In genomic region chr7:151429232-151429554, GRCh38 we compare ENCODE assay signal across 13 cellular contexts. TPM values are rescaled to one million over a fixed set of nuclear protein-coding genes. Genes with fewer than 3 reads are reported as not detected.
DNase-seq lines count a peak whose midpoint lies in the region; ATAC-seq and TF ChIP-seq lines count a peak whose summit lies in the region.
"Had no signal": no experiment of that assay in that cellular context is flagged by ENCODE, and none has a peak within 500 bp of the region (broad histone marks: within the 10 kb centered on the region; RNA-seq: fewer than 3 reads in every experiment).

No MANE protein-coding gene starts in this region.

- no peaks in the 10 kb centered on the region for H3K36me3 ChIP-seq in MM.1S (replicated peaks; ENCODE audit: insufficient read depth, low read length)
- H3K36me3 ChIP-seq in esophagus squamous epithelium, result no peaks in the 10 kb centered on the region
- no peaks in the 10 kb centered on the region for H3K36me3 ChIP-seq in smooth muscle cell (ENCODE audit: low read depth)
- no peaks in the 10 kb centered on the region for H3K36me3 ChIP-seq in right lobe of liver

- peak overlapping the region; percentile 79 for H3K27ac ChIP-seq in MM.1S (ENCODE audit: low read length)
- H3K27ac ChIP-seq in esophagus squamous epithelium, result peak overlapping the region in 3 of 4 donors; percentile 46 to 85 (median 75)
- peak overlapping the region; percentile 67 for H3K27ac ChIP-seq in smooth muscle cell (ENCODE audit: low read depth)
- H3K27ac ChIP-seq in right lobe of liver, result no peak overlapping the region
- H3K27ac ChIP-seq: SK-N-MC had no signal

- peaks cover 55% of the 10 kb centered on the region for H3K4me1 Mint-ChIP-seq in activated CD8-positive, alpha-beta T cell treated with anti-CD3 and anti-CD28 coated beads, Interleukin-2, amount 10 ng/mL, durations not matched to agents 7 days and 5 days (ENCODE audit: low read depth)
- H3K4me1 Mint-ChIP-seq in activated CD8-positive, alpha-beta T cell treated with anti-CD3 and anti-CD28 coated beads for 36 hours (ENCODE audit: low read depth), result peaks cover 52% of the 10 kb centered on the region

- no peaks in the 10 kb centered on the region for H3K9me3 Mint-ChIP-seq in activated CD8-positive, alpha-beta T cell treated with anti-CD3 and anti-CD28 coated beads, Interleukin-2, amount 10 ng/mL, durations not matched to agents 7 days and 5 days (ENCODE audit: insufficient read depth)
- no peaks in the 10 kb centered on the region for H3K9me3 Mint-ChIP-seq in activated CD8-positive, alpha-beta T cell treated with anti-CD3 and anti-CD28 coated beads for 36 hours

- H3K9ac ChIP-seq in MM.1S (ENCODE audit: low read length) (peak overlapping the region; percentile 25; the same call in 1 of the 2 replicates), smooth muscle cell (ENCODE audit: low read depth) (no peak overlapping the region)

- POLR2A ChIA-PET in activated CD8-positive, alpha-beta T cell treated with anti-CD3 and anti-CD28 coated beads, Interleukin-2, amount 10 ng/mL, durations not matched to agents 7 days and 5 days (lab: Charles Lee), result interaction anchor here (1.1 kb wide), 1 partner anchor 15 kb away, joined by 5 read pairs; no protein-coding TSS in a partner anchor
- POLR2A ChIA-PET in activated CD8-positive, alpha-beta T cell treated with anti-CD3 and anti-CD28 coated beads for 36 hours (lab: Charles Lee), result no interaction called here

- H4K20me1 ChIP-seq in MM.1S (ENCODE audit: insufficient read depth, low read length) (no peaks in the 10 kb centered on the region), smooth muscle cell (ENCODE audit: low read depth) (no peaks in the 10 kb centered on the region)

- H3K36me3 Mint-ChIP-seq in activated CD8-positive, alpha-beta T cell treated with anti-CD3 and anti-CD28 coated beads, Interleukin-2, amount 10 ng/mL, durations not matched to agents 7 days and 5 days (ENCODE audit: low read depth), result no peaks in the 10 kb centered on the region
- H3K36me3 Mint-ChIP-seq in activated CD8-positive, alpha-beta T cell treated with anti-CD3 and anti-CD28 coated beads for 36 hours (ENCODE audit: low read depth), result no peaks in the 10 kb centered on the region

- CTCF ChIA-PET in activated CD8-positive, alpha-beta T cell treated with anti-CD3 and anti-CD28 coated beads, Interleukin-2, amount 10 ng/mL, durations not matched to agents 7 days and 5 days (lab: Charles Lee), result interaction anchor here (1.4 kb wide), 1 partner anchor 61 kb away, joined by 8 read pairs; no protein-coding TSS in a partner anchor
- CTCF ChIA-PET in activated CD8-positive, alpha-beta T cell treated with anti-CD3 and anti-CD28 coated beads for 36 hours (lab: Charles Lee), result interaction anchor here (1.1 to 1.8 kb wide), 2 partner anchors 11 to 19 kb away, joined by 3 to 5 read pairs; partner anchors contain the start of gene CRYGN

- no peak for DNase-seq in activated CD8-positive, alpha-beta T cell treated with anti-CD3 and anti-CD28 coated beads, Interleukin-2, amount 10 ng/mL, durations not matched to agents 7 days and 5 days
- no peak for DNase-seq in activated CD8-positive, alpha-beta T cell treated with anti-CD3 and anti-CD28 coated beads for 36 hours
- no peak for DNase-seq in MM.1S
- no peak for DNase-seq in esophagus squamous epithelium (lab: John Stamatoyannopoulos, UW)
- no peak for DNase-seq in smooth muscle cell (lab: John Stamatoyannopoulos, UW; ENCODE audit: unreplicated experiment)
- DNase-seq in lower leg skin (ENCODE audit: low spot score in 2 of 2), result no peak
- DNase-seq in right lobe of liver, result no peak
- no peak for DNase-seq in SHP77 (lab: John Stamatoyannopoulos, UW)
- DNase-seq: activated CD4-positive, CD25-positive, alpha-beta regulatory T cell treated with anti-CD3 and anti-CD28 coated beads, Interleukin-2, amount 50 U/mL, for 72 hours had no signal

- peak overlapping the region; percentile 44 for H3K4me3 Mint-ChIP-seq in activated CD8-positive, alpha-beta T cell treated with anti-CD3 and anti-CD28 coated beads, Interleukin-2, amount 10 ng/mL, durations not matched to agents 7 days and 5 days
- H3K4me3 Mint-ChIP-seq in activated CD8-positive, alpha-beta T cell treated with anti-CD3 and anti-CD28 coated beads for 36 hours, result no peak overlapping the region

- H3K27ac Mint-ChIP-seq in activated CD8-positive, alpha-beta T cell treated with anti-CD3 and anti-CD28 coated beads, Interleukin-2, amount 10 ng/mL, durations not matched to agents 7 days and 5 days, result peak overlapping the region; percentile 88
- H3K27ac Mint-ChIP-seq in activated CD8-positive, alpha-beta T cell treated with anti-CD3 and anti-CD28 coated beads for 36 hours, result no peak overlapping the region

- no peak for ATAC-seq in activated CD8-positive, alpha-beta T cell treated with anti-CD3 and anti-CD28 coated beads, Interleukin-2, amount 10 ng/mL, durations not matched to agents 7 days and 5 days
- no peak for ATAC-seq in activated CD8-positive, alpha-beta T cell treated with anti-CD3 and anti-CD28 coated beads for 36 hours
- no peak for ATAC-seq in right lobe of liver

- 77 to 82% methylated on average over 5 of the region's 5 CpGs for WGBS in esophagus squamous epithelium, 2 donors
- 94% methylated on average over 5 of the region's 5 CpGs for WGBS in smooth muscle cell (ENCODE audit: low lambda C conversion rate)
- WGBS in lower leg skin, 2 donors, result 88 to 92% methylated on average over 5 of the region's 5 CpGs
- WGBS in right lobe of liver (ENCODE audit: insufficient coverage, low coverage, low lambda C conversion rate, missing lambda C conversion rate), result no CpG with 5 or more reads among the region's 5 CpGs

- no peaks in the 10 kb centered on the region for H3K9me3 ChIP-seq in MM.1S (replicated peaks; ENCODE audit: insufficient read depth, low read length)
- no peaks in the 10 kb centered on the region for H3K9me3 ChIP-seq in esophagus squamous epithelium
- H3K9me3 ChIP-seq in smooth muscle cell (replicated peaks; ENCODE audit: low read depth), result no peaks in the 10 kb centered on the region
- H3K9me3 ChIP-seq in right lobe of liver, result no peaks in the 10 kb centered on the region

- H3K27me3 ChIP-seq in MM.1S (replicated peaks; ENCODE audit: insufficient read depth, low read length) (no peaks in the 10 kb centered on the region), esophagus squamous epithelium (peaks cover 0 to 22% (median 0%) of the 10 kb centered on the region in 4 donors), smooth muscle cell (ENCODE audit: low read depth) (no peaks in the 10 kb centered on the region), right lobe of liver (no peaks in the 10 kb centered on the region)

- TF ChIP-seq POLR2A in esophagus squamous epithelium (IDR thresholded peaks at IDR 0.05) (no peak), lower leg skin (IDR thresholded peaks at IDR 0.05) (no peak), right lobe of liver (IDR thresholded peaks at IDR 0.05) (no peak)

- no peaks in the 10 kb centered on the region for H3K9me2 ChIP-seq in MM.1S (replicated peaks; ENCODE audit: insufficient read depth, low read length)

- H3K4me1 ChIP-seq in MM.1S (ENCODE audit: low read length) (peaks cover 18% of the 10 kb centered on the region), esophagus squamous epithelium (peaks cover 6 to 62% (median 25%) of the 10 kb centered on the region in 3 donors), smooth muscle cell (ENCODE audit: low read depth) (peaks cover 39% of the 10 kb centered on the region), right lobe of liver (no peaks in the 10 kb centered on the region)

- H3K4me2 ChIP-seq in MM.1S (ENCODE audit: low read depth, low read length) (peak overlapping the region; percentile 76), smooth muscle cell (peak overlapping the region; percentile 64)

- H3K4me3 ChIP-seq in MM.1S (ENCODE audit: low read length) (peak overlapping the region; percentile 19), esophagus squamous epithelium (no peak overlapping the region), smooth muscle cell (no peak overlapping the region), lower leg skin (ENCODE audit: low read depth, poor library complexity, severe bottlenecking) (no peak overlapping the region), right lobe of liver (no peak overlapping the region)
- H3K4me3 ChIP-seq: SK-N-MC, skin epidermis had no signal

- H3K27me3 Mint-ChIP-seq in activated CD8-positive, alpha-beta T cell treated with anti-CD3 and anti-CD28 coated beads, Interleukin-2, amount 10 ng/mL, durations not matched to agents 7 days and 5 days (ENCODE audit: low read depth), result peaks cover 12% of the 10 kb centered on the region
- H3K27me3 Mint-ChIP-seq in activated CD8-positive, alpha-beta T cell treated with anti-CD3 and anti-CD28 coated beads for 36 hours, result no peaks in the 10 kb centered on the region

- intact Hi-C loops in activated CD8-positive, alpha-beta T cell treated with anti-CD3 and anti-CD28 coated beads for 36 hours (cut with micrococcal nuclease), result no loop called here
- intact Hi-C loops in esophagus squamous epithelium (cut with DNase I) (no loop called here), lower leg skin (cut with DNase I; ENCODE audit: low total_unique reads) (no loop called here), right lobe of liver (cut with DNase I) (loop anchor here in 1 of 2 donors (10.0 kb wide), 1 partner anchor 124 kb away; no protein-coding TSS in a partner anchor)

- no peak for TF ChIP-seq CTCF in activated CD8-positive, alpha-beta T cell treated with anti-CD3 and anti-CD28 coated beads for 36 hours (IDR thresholded peaks at IDR 0.05)
- no peak for TF ChIP-seq CTCF in MM.1S (IDR thresholded peaks at IDR 0.05; ENCODE audit: low read length)
- no peak for TF ChIP-seq CTCF in esophagus squamous epithelium (IDR thresholded peaks at IDR 0.05)
- TF ChIP-seq CTCF in smooth muscle cell (IDR thresholded peaks at IDR 0.05; ENCODE audit: borderline replicate concordance, insufficient read depth, poor library complexity, severe bottlenecking), result no peak
- TF ChIP-seq CTCF in lower leg skin (IDR thresholded peaks at IDR 0.05), result no peak
- no peak for TF ChIP-seq CTCF in right lobe of liver (IDR thresholded peaks at IDR 0.05)

- H3K79me2 ChIP-seq in MM.1S (ENCODE audit: low read length) (no peaks in the 10 kb centered on the region), smooth muscle cell (ENCODE audit: low read depth) (no peaks in the 10 kb centered on the region)

- H2AFZ ChIP-seq in MM.1S (ENCODE audit: low read length) (peak overlapping the region; percentile 80), smooth muscle cell (ENCODE audit: low read depth) (no peak overlapping the region)

- peaks cover 16% of the 10 kb centered on the region for H3F3A ChIP-seq in MM.1S (ENCODE audit: insufficient read depth, low read length)
- H3F3A ChIP-seq in smooth muscle cell (ENCODE audit: low read depth), result peaks cover 32% of the 10 kb centered on the region

RNA-seq across cellular contexts. Expression of gene CRYGN, which starts 10.7 kb away (rescaled TPM):
- under 1 TPM; 0.34 to 0.50 TPM for total RNA-seq in activated CD8-positive, alpha-beta T cell treated with anti-CD3 and anti-CD28 coated beads, Interleukin-2, amount 10 ng/mL, durations not matched to agents 7 days and 5 days
- total RNA-seq in activated CD8-positive, alpha-beta T cell treated with anti-CD3 and anti-CD28 coated beads for 36 hours, result under 1 TPM; 0.16 to 0.90 TPM
- total RNA-seq in esophagus squamous epithelium (under 1 TPM in 1 of 4 donors, not detected in 3; 0.19 TPM), smooth muscle cell (not detected in 2 replicates), lower leg skin (not detected), right lobe of liver (not detected)
- polyA plus RNA-seq in smooth muscle cell, result 0.13 and 0.19 TPM in 2 replicates
- total RNA-seq: dermis microvascular lymphatic vessel endothelial cell, HT1080 had no signal

RNA-seq across cellular contexts. Expression of gene WDR86, which starts 19.4 kb away (rescaled TPM):
- total RNA-seq in activated CD8-positive, alpha-beta T cell treated with anti-CD3 and anti-CD28 coated beads, Interleukin-2, amount 10 ng/mL, durations not matched to agents 7 days and 5 days, result under 1 TPM; 0.26 to 0.32 TPM
- under 1 TPM; 0.25 TPM for total RNA-seq in activated CD8-positive, alpha-beta T cell treated with anti-CD3 and anti-CD28 coated beads for 36 hours
- total RNA-seq in esophagus squamous epithelium, result 1 to 10 TPM in 2 of 4 donors, under 1 TPM in 2; 0.53 to 4.6 (median 1.5) TPM
- 1.3 and 5.6 TPM in 2 replicates for total RNA-seq in smooth muscle cell
- 4.1 and 8.3 TPM in 2 replicates for polyA plus RNA-seq in smooth muscle cell
- 1 to 10 TPM in 3 of 4 donors, not detected in 1; 1.4 to 2.4 (median 2.0) TPM for total RNA-seq in lower leg skin
- under 1 TPM in 5 of 6 experiments, not detected in 1; 0.31 to 0.74 (median 0.44) TPM for total RNA-seq in right lobe of liver
- total RNA-seq: dermis microvascular lymphatic vessel endothelial cell, HT1080 had no signal

Comparison
In these comparisons a context has a peak if more than half of its experiments do, and no peak if none do; other contexts are left out.
1. H3K27ac ChIP-seq: peak in MM.1S (single experiment), esophagus squamous epithelium (3 of 4) and smooth muscle cell (single experiment); none in right lobe of liver (0 of 3).